ENCODE assay signal across 9 cellular contexts in the genomic region with DNA sequence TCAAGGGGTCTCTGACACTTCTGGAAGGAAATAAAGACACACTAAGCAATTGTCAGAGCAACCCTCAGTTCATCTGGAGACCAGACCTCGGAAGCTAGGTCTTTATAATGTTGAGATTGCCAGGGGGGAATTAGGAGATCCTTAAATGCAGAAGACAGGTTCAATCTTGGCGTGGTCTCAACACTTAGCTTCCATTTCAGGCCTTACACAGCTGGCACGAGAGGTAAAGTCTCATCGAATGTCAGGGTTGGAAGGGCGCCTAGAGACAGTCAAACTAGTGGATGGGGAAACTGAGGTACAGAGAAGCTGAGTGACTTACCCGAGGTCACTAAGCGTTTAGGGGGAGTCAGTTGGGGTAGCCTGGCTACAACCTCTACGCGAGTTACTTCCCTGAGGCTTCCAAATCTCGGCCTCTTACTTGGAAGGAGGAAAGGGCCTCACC. TPM values are rescaled to one million over a fixed set of nuclear protein-coding genes. Genes with fewer than 3 reads are reported as not detected.
DNase-seq lines count a peak whose midpoint lies in the region; ATAC-seq, FAIRE-seq and TF ChIP-seq lines count a peak whose summit lies in the region.
"Had no signal": no experiment of that assay in that cellular context is flagged by ENCODE, and none has a peak within 500 bp of the region (broad histone marks: within the 10 kb centered on the region; RNA-seq: fewer than 3 reads in every experiment).

No MANE protein-coding gene starts in this region.

- H3K79me2 ChIP-seq in hepatocyte = peaks cover 31% of the 10 kb centered on the region

- H3K27ac Mint-ChIP-seq in stimulated activated effector memory CD8-positive, alpha-beta T cell treated with anti-CD3 and anti-CD28 coated beads, Interleukin-12 subunit alpha, Interleukin-12 subunit beta, amount 100 ng/mL, for 72 hours = peak overlapping the region; percentile 87

- H4K20me1 ChIP-seq in hepatocyte (ENCODE audit: insufficient read depth, poor library complexity, severe bottlenecking) = peaks cover 12% of the 10 kb centered on the region

- no peak for TF ChIP-seq CTCF in WI38 (IDR thresholded peaks at IDR 0.05; ENCODE audit: low read depth, low read length)
- no peak for TF ChIP-seq CTCF in hepatocyte (IDR thresholded peaks at IDR 0.05; ENCODE audit: poor library complexity)

- H3K4me3 ChIP-seq in WI38 (ENCODE audit: low read depth, low read length) = peak overlapping the region; percentile 38
- H3K4me3 ChIP-seq in hepatocyte = no peak overlapping the region

- H3K27me3 ChIP-seq in hepatocyte = no peaks in the 10 kb centered on the region

- peaks cover 11% of the 10 kb centered on the region for H3K36me3 Mint-ChIP-seq in stimulated activated effector memory CD8-positive, alpha-beta T cell treated with anti-CD3 and anti-CD28 coated beads, Interleukin-12 subunit alpha, Interleukin-12 subunit beta, amount 100 ng/mL, for 72 hours

- no peaks in the 10 kb centered on the region for H3K4me1 ChIP-seq in hepatocyte (ENCODE audit: insufficient read depth)

- H3K4me3 Mint-ChIP-seq in stimulated activated effector memory CD8-positive, alpha-beta T cell treated with anti-CD3 and anti-CD28 coated beads, Interleukin-12 subunit alpha, Interleukin-12 subunit beta, amount 100 ng/mL, for 72 hours = peak overlapping the region; percentile 84

- no peaks in the 10 kb centered on the region for H3K9me3 Mint-ChIP-seq in stimulated activated effector memory CD8-positive, alpha-beta T cell treated with anti-CD3 and anti-CD28 coated beads, Interleukin-12 subunit alpha, Interleukin-12 subunit beta, amount 100 ng/mL, for 72 hours

- peak overlapping the region; percentile 91 for H3K4me2 ChIP-seq in hepatocyte

- no peak for FAIRE-seq in RCC 7860 (lab: Jason Lieb, UNC)
- FAIRE-seq in urothelium cell line (lab: Jason Lieb, UNC) = no peak
- FAIRE-seq: colon had no signal

- 43% methylated on average over 10 of the region's 10 CpGs for WGBS in hepatocyte (ENCODE audit: low lambda C conversion rate, missing lambda C conversion rate)

- DNase-seq in NCI-H82 (lab: John Stamatoyannopoulos, UW) = peak; percentile 60
- DNase-seq in NCI-H82 treated with DMSO at 0.1 percent for 48 hours (lab: John Stamatoyannopoulos, UW; ENCODE audit: unreplicated experiment) = no peak
- no peak for DNase-seq in hepatocyte (ENCODE audit: low spot score)
- DNase-seq in stimulated activated effector memory CD8-positive, alpha-beta T cell treated with anti-CD3 and anti-CD28 coated beads, Interleukin-12 subunit alpha, Interleukin-12 subunit beta, amount 100 ng/mL, for 72 hours (ENCODE audit: low spot score in 2 of 2) = no peak
- DNase-seq in RCC 7860 (ENCODE audit: low spot score) = no peak
- DNase-seq in cortex of kidney (lab: John Stamatoyannopoulos, UW) = no peak
- no peak for DNase-seq in urothelium cell line (ENCODE audit: low spot score)

- no peaks in the 10 kb centered on the region for H3K9me2 ChIP-seq in hepatocyte (replicated peaks; ENCODE audit: insufficient read depth)

- H3K9me3 ChIP-seq in hepatocyte (ENCODE audit: low read depth) = no peaks in the 10 kb centered on the region

- no peaks in the 10 kb centered on the region for H3K36me3 ChIP-seq in hepatocyte (replicated peaks; ENCODE audit: insufficient read depth, low read depth)

- no peak for ATAC-seq in stimulated activated effector memory CD8-positive, alpha-beta T cell treated with anti-CD3 and anti-CD28 coated beads, Interleukin-12 subunit alpha, Interleukin-12 subunit beta, amount 100 ng/mL, for 72 hours

- peak overlapping the region; percentile 55 for H2AFZ ChIP-seq in hepatocyte

- peak overlapping the region; percentile 58 for H3K27ac ChIP-seq in hepatocyte

- peaks cover 48% of the 10 kb centered on the region for H3K4me1 Mint-ChIP-seq in stimulated activated effector memory CD8-positive, alpha-beta T cell treated with anti-CD3 and anti-CD28 coated beads, Interleukin-12 subunit alpha, Interleukin-12 subunit beta, amount 100 ng/mL, for 72 hours

RNA-seq across cellular contexts. Expression of gene EPB41, which starts 0.6 kb away (rescaled TPM):
- 51.7 and 60.8 TPM in 2 replicates for total RNA-seq in hepatocyte
- polyA plus RNA-seq in hepatocyte = 13.2 and 20.5 TPM in 2 replicates
